ENCODE assay signal across 17 cellular contexts in the genomic region with DNA sequence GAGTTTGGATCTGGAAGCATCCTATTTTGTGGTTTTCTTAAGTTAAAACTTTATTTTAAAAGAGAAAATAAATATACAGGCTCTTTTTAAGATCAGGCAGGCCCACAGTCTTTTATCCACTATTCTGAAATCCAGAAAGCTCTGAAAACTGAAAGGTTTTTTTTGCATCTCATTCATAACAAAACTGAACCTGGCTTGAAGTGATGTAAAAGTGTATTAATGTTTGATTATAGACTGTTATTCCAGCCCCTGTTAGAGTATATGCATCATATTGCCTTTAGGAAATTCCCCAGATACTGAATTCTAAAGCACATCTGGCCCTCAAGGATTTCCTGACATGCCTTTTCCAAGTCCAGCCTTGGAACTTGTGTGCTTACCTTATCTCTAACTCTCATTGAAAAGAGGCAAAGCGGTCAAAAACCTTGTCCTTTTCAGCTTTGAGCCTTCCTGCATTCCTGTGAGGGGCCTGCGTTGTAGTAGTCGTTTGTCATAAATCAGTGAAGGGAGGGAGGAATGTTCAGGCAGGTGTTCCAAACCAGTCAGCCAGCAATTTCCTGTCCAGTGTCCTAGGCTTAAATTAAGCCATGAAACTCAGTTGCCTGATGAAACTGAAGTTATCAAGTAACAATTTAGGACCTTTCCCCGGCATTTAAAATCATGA.
A peak's percentile ranks its signal among the peaks of the same experiment; 100 is the strongest.
DNase-seq lines count a peak whose midpoint lies in the region; ATAC-seq and TF ChIP-seq lines count a peak whose summit lies in the region.
"Had no signal": no experiment of that assay in that cellular context is flagged by ENCODE, and none has a peak within 500 bp of the region (broad histone marks: within the 10 kb centered on the region; RNA-seq: fewer than 3 reads in every experiment).

No MANE protein-coding gene starts in this region.

- ATAC-seq in HG03457 (IDR thresholded peaks at IDR 0.05; ENCODE audit: unreplicated experiment) (peak; percentile 61), GM18873 (IDR thresholded peaks at IDR 0.05; ENCODE audit: low FRiP score, unreplicated experiment) (no peak), GM21619 (IDR thresholded peaks at IDR 0.05; ENCODE audit: unreplicated experiment) (no peak), HG02840 (IDR thresholded peaks at IDR 0.05; ENCODE audit: low FRiP score, unreplicated experiment) (no peak), HG03108 (IDR thresholded peaks at IDR 0.05; ENCODE audit: unreplicated experiment) (no peak)
- ATAC-seq: upper lobe of right lung had no signal

- DNase-seq in COLO668 (lab: John Stamatoyannopoulos, UW; ENCODE audit: unreplicated experiment) (peak; percentile 10), cardiac fibroblast (ENCODE audit: low read depth in 2 of 2) (peak; percentile 28 to 36)
- DNase-seq: brain microvascular endothelial cell; endodermal cell; GM23248; lower lobe of right lung; NCI-H524 treated with DMSO at 0.1 percent for 48 hours; posterior cingulate gyrus; stimulated activated CD4-positive, alpha-beta T cell treated with anti-CD3 and anti-CD28 coated beads, Interleukin-2, amount 100 ng/mL, for 24 hours; upper lobe of right lung had no signal

- H3K4me3 Mint-ChIP-seq in nephron, result no peak overlapping the region
- H3K4me3 Mint-ChIP-seq: endodermal cell, IgD-negative memory B cell had no signal

- peak overlapping the region; percentile 37 to 84 (median 50) for H3K27ac Mint-ChIP-seq in nephron
- H3K27ac Mint-ChIP-seq: endodermal cell, IgD-negative memory B cell had no signal

- peaks cover 30% of the 10 kb centered on the region for H3K36me3 Mint-ChIP-seq in nephron (ENCODE audit: low read depth)

- H3K4me3 ChIP-seq in cardiac fibroblast (replicated peaks in 1 of 2; ENCODE audit: low read depth in 2 of 2, low read length in 2 of 2), result no peak overlapping the region
- H3K4me3 ChIP-seq: GM23248, lower lobe of right lung, upper lobe of right lung had no signal

- peaks cover 36% of the 10 kb centered on the region for H3K4me1 Mint-ChIP-seq in nephron

- no peaks in the 10 kb centered on the region for H3K9me3 Mint-ChIP-seq in nephron
- H3K9me3 Mint-ChIP-seq: IgD-negative memory B cell had no signal

- no peaks in the 10 kb centered on the region for H3K27me3 Mint-ChIP-seq in nephron (ENCODE audit: low read depth)
- H3K27me3 Mint-ChIP-seq: IgD-negative memory B cell had no signal

- no peak for TF ChIP-seq CTCF in cardiac fibroblast (IDR thresholded peaks at IDR 0.05; ENCODE audit: low read depth, low read length)
- TF ChIP-seq CTCF in nephron (IDR thresholded peaks at IDR 0.05; ENCODE audit: unreplicated experiment in 3 of 3), result no peak
